In genomic region chr17:3712811-3713463, GRCh38 we compare ENCODE assay signal across 15 cellular contexts. TPM values are rescaled to one million over a fixed set of nuclear protein-coding genes. Genes with fewer than 3 reads are reported as not detected.
DNase-seq lines count a peak whose midpoint lies in the region; ATAC-seq lines count a peak whose summit lies in the region.
"Had no signal": no experiment of that assay in that cellular context is flagged by ENCODE, and none has a peak within 500 bp of the region (broad histone marks: within the 10 kb centered on the region; RNA-seq: fewer than 3 reads in every experiment).

No MANE protein-coding gene starts in this region.

- H3K27me3 Mint-ChIP-seq in T-cell: no peaks in the 10 kb centered on the region
- H3K27me3 Mint-ChIP-seq in activated naive CD8-positive, alpha-beta T cell treated with anti-CD3 and anti-CD28 coated beads, Interleukin-2, amount 50 U/mL, for 24 hours: no peaks in the 10 kb centered on the region
- H3K27me3 Mint-ChIP-seq: brain had no signal

- no peak overlapping the region for H2BK15ac ChIP-seq in mesendoderm (replicated peaks; ENCODE audit: low read depth)

- H3K27ac ChIP-seq in mesendoderm (ENCODE audit: low read depth, low read length): no peak overlapping the region
- H3K27ac ChIP-seq: gastrocnemius medialis, prostate gland had no signal

- H3K9me3 Mint-ChIP-seq in T-cell: no peaks in the 10 kb centered on the region
- no peaks in the 10 kb centered on the region for H3K9me3 Mint-ChIP-seq in activated naive CD8-positive, alpha-beta T cell treated with anti-CD3 and anti-CD28 coated beads, Interleukin-2, amount 50 U/mL, for 24 hours
- H3K9me3 Mint-ChIP-seq: brain had no signal

- CTCF ChIA-PET in T-cell (lab: Charles Lee): interaction anchor here in 1 of 2 donors (1.0 kb wide), 1 partner anchor 9 kb away, joined by 3 read pairs; no protein-coding TSS in a partner anchor

- H3K18ac ChIP-seq in mesendoderm (ENCODE audit: low read length): no peak overlapping the region

- POLR2A ChIA-PET in T-cell (lab: Charles Lee): no interaction called here

- H2BK120ac ChIP-seq in mesendoderm (ENCODE audit: low read depth, low read length): no peak overlapping the region

- no peak overlapping the region for H3K4me3 ChIP-seq in mesendoderm (ENCODE audit: low read length)
- H3K4me3 ChIP-seq: gastrocnemius medialis, prostate gland, stomach had no signal

- WGBS in mesendoderm (ENCODE audit: extremely low coverage, insufficient coverage, low lambda C conversion rate): no CpG with 5 or more reads among the region's 13 CpGs

- H3K27me3 ChIP-seq in mesendoderm (ENCODE audit: insufficient read depth, low read length, poor library complexity): no peaks in the 10 kb centered on the region
- H3K27me3 ChIP-seq: gastrocnemius medialis, stomach had no signal

- H3K36me3 Mint-ChIP-seq in T-cell: peaks cover 26% of the 10 kb centered on the region
- H3K36me3 Mint-ChIP-seq in activated naive CD8-positive, alpha-beta T cell treated with anti-CD3 and anti-CD28 coated beads, Interleukin-2, amount 50 U/mL, for 24 hours (ENCODE audit: low read depth): peaks cover 32% of the 10 kb centered on the region

- no peaks in the 10 kb centered on the region for H3K79me1 ChIP-seq in mesendoderm (ENCODE audit: low read length)

- H3K36me3 ChIP-seq in mesendoderm (ENCODE audit: control insufficient read depth, insufficient read depth, low read length): peaks cover 4% of the 10 kb centered on the region

- peak; percentile 7 for DNase-seq in stimulated activated naive CD4-positive, alpha-beta T cell treated with Interleukin-2 at 50 U/mL for 16 hours (lab: John Stamatoyannopoulos, UW)
- DNase-seq in stimulated activated naive CD4-positive, alpha-beta T cell (lab: John Stamatoyannopoulos, UW): no peak
- no peak for DNase-seq in T-cell
- no peak for DNase-seq in activated naive CD8-positive, alpha-beta T cell treated with anti-CD3 and anti-CD28 coated beads, Interleukin-2, amount 50 U/mL, for 24 hours
- no peak for DNase-seq in mesendoderm
- no peak for DNase-seq in SKM-1 (lab: John Stamatoyannopoulos, UW; ENCODE audit: unreplicated experiment)
- DNase-seq: gastrocnemius medialis, HCEC 1CT, NCI-H1092, NCI-H446, stomach had no signal

- peak overlapping the region; percentile 79 to 81 for H3K27ac Mint-ChIP-seq in T-cell
- peak overlapping the region; percentile 64 for H3K27ac Mint-ChIP-seq in activated naive CD8-positive, alpha-beta T cell treated with anti-CD3 and anti-CD28 coated beads, Interleukin-2, amount 50 U/mL, for 24 hours
- H3K27ac Mint-ChIP-seq: brain had no signal

- no peak overlapping the region for H4K5ac ChIP-seq in mesendoderm (ENCODE audit: low read length)

- ATAC-seq in T-cell (replicated peaks in 1 of 4) (no peak), HG02763 (IDR thresholded peaks at IDR 0.05; ENCODE audit: unreplicated experiment) (no peak), HG03354 (IDR thresholded peaks at IDR 0.05; ENCODE audit: poor library complexity, severe bottlenecking, unreplicated experiment) (no peak)
- peak; percentile 9 for ATAC-seq in activated naive CD8-positive, alpha-beta T cell treated with anti-CD3 and anti-CD28 coated beads, Interleukin-2, amount 50 U/mL, for 24 hours
- ATAC-seq: gastrocnemius medialis had no signal

- no peak overlapping the region for H2AK5ac ChIP-seq in mesendoderm (ENCODE audit: low read length)

- H3K4me1 ChIP-seq in mesendoderm (ENCODE audit: control insufficient read depth, low read depth, low read length): no peaks in the 10 kb centered on the region
- H3K4me1 ChIP-seq: prostate gland had no signal

- H3K4me1 Mint-ChIP-seq in T-cell: peaks cover 42 to 51% (median 47%) of the 10 kb centered on the region in 3 donors
- H3K4me1 Mint-ChIP-seq in activated naive CD8-positive, alpha-beta T cell treated with anti-CD3 and anti-CD28 coated beads, Interleukin-2, amount 50 U/mL, for 24 hours: peaks cover 54% of the 10 kb centered on the region
- H3K4me1 Mint-ChIP-seq: brain had no signal

- no peak overlapping the region for H3K23ac ChIP-seq in mesendoderm (ENCODE audit: low read length)

- H2BK5ac ChIP-seq in mesendoderm (ENCODE audit: low read length): no peak overlapping the region

- H3K4me3 Mint-ChIP-seq in T-cell: peak overlapping the region in 1 of 3 donors; percentile 54
- H3K4me3 Mint-ChIP-seq in activated naive CD8-positive, alpha-beta T cell treated with anti-CD3 and anti-CD28 coated beads, Interleukin-2, amount 50 U/mL, for 24 hours: no peak overlapping the region
- H3K4me3 Mint-ChIP-seq: brain had no signal

- no peak overlapping the region for H3K4me2 ChIP-seq in mesendoderm (ENCODE audit: low read length)

- H3K9ac ChIP-seq in mesendoderm (ENCODE audit: low read length): no peak overlapping the region

- H4K8ac ChIP-seq in mesendoderm (ENCODE audit: low read depth, low read length): no peak overlapping the region

- no peaks in the 10 kb centered on the region for H3K79me2 ChIP-seq in mesendoderm (ENCODE audit: control insufficient read depth, insufficient read depth, low read length)

- H3K4ac ChIP-seq in mesendoderm (ENCODE audit: low read depth, low read length): no peak overlapping the region

- no peak overlapping the region for H3K56ac ChIP-seq in mesendoderm (ENCODE audit: low read length)

RNA-seq across cellular contexts. Expression of gene HASPIN, which starts 10.8 kb away (rescaled TPM):
- total RNA-seq in T-cell: 1 to 10 TPM in 1 of 5 donors, under 1 TPM in 4; 0.33 to 1.0 (median 0.68) TPM
- polyA plus RNA-seq in mesendoderm (2013, experiment 1 of 2): 13.2 TPM
- polyA plus RNA-seq in mesendoderm (2013, experiment 2 of 2): 12.8 TPM

RNA-seq across cellular contexts. Expression of gene P2RX5, which starts 17.0 kb away (rescaled TPM):
- 10 to 100 TPM; 19.6 to 35.6 (median 29.9) TPM for total RNA-seq in T-cell
- polyA plus RNA-seq in mesendoderm (2013, experiment 1 of 2): 1.2 TPM
- 1.1 TPM for polyA plus RNA-seq in mesendoderm (2013, experiment 2 of 2)

RNA-seq across cellular contexts. Expression of gene EMC6, which starts 44.3 kb away (rescaled TPM):
- 10 to 100 TPM; 22.4 to 36.2 (median 33.6) TPM for total RNA-seq in T-cell
- polyA plus RNA-seq in mesendoderm (2013, experiment 1 of 2): 182 TPM
- 181 TPM for polyA plus RNA-seq in mesendoderm (2013, experiment 2 of 2)

RNA-seq across cellular contexts. Expression of gene TAX1BP3, which starts 44.6 kb away (rescaled TPM):
- total RNA-seq in T-cell: 10 to 100 TPM in 3 of 5 donors, 1 to 10 TPM in 2; 9.1 to 15.3 (median 14.6) TPM
- polyA plus RNA-seq in mesendoderm (2013, experiment 1 of 2): 59.8 TPM
- polyA plus RNA-seq in mesendoderm (2013, experiment 2 of 2): 59.8 TPM
